27 cellular contexts compared by ENCODE assay signal in genomic region chr6:10763006-10763405, GRCh38. TPM values are rescaled to one million over a fixed set of nuclear protein-coding genes. Genes with fewer than 3 reads are reported as not detected.
DNase-seq lines count a peak whose midpoint lies in the region; ATAC-seq and TF ChIP-seq lines count a peak whose summit lies in the region.
"Had no signal": no experiment of that assay in that cellular context is flagged by ENCODE, and none has a peak within 500 bp of the region (broad histone marks: within the 10 kb centered on the region; RNA-seq: fewer than 3 reads in every experiment).

No MANE protein-coding gene starts in this region.

- TF ChIP-seq CTCF in fibroblast of villous mesenchyme (IDR thresholded peaks at IDR 0.05; ENCODE audit: insufficient read depth, low read depth, low read length) (no peak), testis (IDR thresholded peaks at IDR 0.05) (no peak)

- no peak for ATAC-seq in HG02623 (IDR thresholded peaks at IDR 0.05; ENCODE audit: unreplicated experiment)
- ATAC-seq: lower lobe of right lung, mucosa of descending colon had no signal

- no peak overlapping the region for H3K4me3 ChIP-seq in fibroblast of villous mesenchyme (ENCODE audit: low read depth, low read length)
- H3K4me3 ChIP-seq in testis, result no peak overlapping the region
- H3K4me3 ChIP-seq: dorsolateral prefrontal cortex, lower lobe of right lung, mucosa of descending colon, stomach, transverse colon had no signal

- no peak for TF ChIP-seq POLR2A in testis (IDR thresholded peaks at IDR 0.05)

- H3K27me3 ChIP-seq in testis, result no peaks in the 10 kb centered on the region
- H3K27me3 ChIP-seq: dorsolateral prefrontal cortex, stomach, transverse colon had no signal

- H3K4me1 ChIP-seq in testis, result no peaks in the 10 kb centered on the region
- H3K4me1 ChIP-seq: parathyroid adenoma, transverse colon had no signal

- no peaks in the 10 kb centered on the region for H3K9me3 ChIP-seq in testis
- H3K9me3 ChIP-seq: lower lobe of right lung, mucosa of descending colon, SK-N-SH, stomach, transverse colon had no signal

- intact Hi-C loops in testis (cut with DNase I; ENCODE audit: low total_unique reads), result no loop called here

- no peak overlapping the region for H3K27ac ChIP-seq in testis
- H3K27ac ChIP-seq: dorsolateral prefrontal cortex, lower lobe of right lung, parathyroid adenoma, stomach, transverse colon had no signal

- peak; percentile 89 for DNase-seq in LHCN-M2 (ENCODE audit: low read depth)
- peak; percentile 35 for DNase-seq in astrocyte of the hippocampus (ENCODE audit: low read depth, low spot score)
- peak; percentile 10 for DNase-seq in fibroblast of villous mesenchyme (ENCODE audit: low read depth)
- DNase-seq in testis, result peak; percentile 27
- DNase-seq in NCI-H82 (lab: John Stamatoyannopoulos, UW), result no peak
- DNase-seq in GF-D8 (lab: John Stamatoyannopoulos, UW), result no peak
- DNase-seq: activated CD4-positive, alpha-beta T cell treated with anti-CD3 and anti-CD28 coated beads for 4 hours; activated gamma-delta T cell treated with Interleukin-2 at 50 U/mL for 16 hours; activated T-cell treated with anti-CD3 and anti-CD28 coated beads, Interleukin-2, amount 50 U/mL, for 24 hours; amniotic stem cell; CD4-positive, alpha-beta memory T cell; central memory CD4-positive, alpha-beta T cell; DMS 273 treated with DMSO at 0.1 percent for 48 hours; dorsolateral prefrontal cortex; HFFc6; islet precursor cell; KG1; lower lobe of right lung; mucosa of descending colon; MV-4-11; NCI-H526; SK-N-SH; stomach; T-helper 2 cell; transverse colon had no signal

- WGBS in testis, 2 donors, result 46 to 49% methylated on average over 2 of the region's 2 CpGs

- H3K36me3 ChIP-seq in testis (ENCODE audit: low read depth, missing control alignments), result no peaks in the 10 kb centered on the region
- H3K36me3 ChIP-seq: transverse colon had no signal

RNA-seq across cellular contexts. Expression of gene TMEM14B, which starts 15.4 kb away (rescaled TPM):
- 79.0 and 91.4 TPM in 2 replicates for total RNA-seq in LHCN-M2 (2014; rRNA removed)
- 88.4 TPM for polyA plus RNA-seq in LHCN-M2 (2012)
- 62.8 and 79.0 TPM in 2 replicates for total RNA-seq in fibroblast of villous mesenchyme
- 100 to 1,000 TPM in 1 of 2 donors, 10 to 100 TPM in 1; 91.7 to 106 TPM for total RNA-seq in testis
- 63.8 TPM for polyA plus RNA-seq in testis (ENCODE audit: insufficient read depth, low read depth, low replicate concordance)

RNA-seq across cellular contexts. Expression of gene TMEM14C, which starts 40.1 kb away (rescaled TPM):
- total RNA-seq in LHCN-M2 (2014; rRNA removed) (165 and 197 TPM in 2 replicates), fibroblast of villous mesenchyme (120 and 142 TPM in 2 replicates), testis (10 to 100 TPM; 71.3 to 83.4 TPM)
- polyA plus RNA-seq in LHCN-M2 (2012), result 218 TPM
- polyA plus RNA-seq in testis (ENCODE audit: insufficient read depth, low read depth, low replicate concordance), result 90.1 TPM

Comparison
In these comparisons a context has a peak if more than half of its experiments do, and no peak if none do; other contexts are left out.
1. DNase-seq: peak in LHCN-M2 (single experiment), astrocyte of the hippocampus (single experiment), fibroblast of villous mesenchyme (single experiment) and testis (single experiment); none in NCI-H82 (single experiment) and GF-D8 (single experiment).